Comparison of ENCODE assay signal across 17 cellular contexts in genomic region chr19:48396010-48396870, GRCh38. TPM values are rescaled to one million over a fixed set of nuclear protein-coding genes. Genes with fewer than 3 reads are reported as not detected.
A peak's percentile ranks its signal among the peaks of the same experiment; 100 is the strongest.
DNase-seq lines count a peak whose midpoint lies in the region; ATAC-seq and TF ChIP-seq lines count a peak whose summit lies in the region.
"Had no signal": no experiment of that assay in that cellular context is flagged by ENCODE, and none has a peak within 500 bp of the region (broad histone marks: within the 10 kb centered on the region; RNA-seq: fewer than 3 reads in every experiment).

No MANE protein-coding gene starts in this region.

- no peak for DNase-seq in T-helper 2 cell treated with Interferon-gamma antibody and Interleukin-4, amounts not matched to agents 5 μg/mL and 100 μg/mL, for 36 hours (ENCODE audit: low spot score)
- DNase-seq in T-helper 2 cell, result no peak
- no peak for DNase-seq in SK-N-MC (ENCODE audit: low read depth, low spot score)
- DNase-seq in mesenchymal stem cell, result no peak
- DNase-seq in type B pancreatic cell (ENCODE audit: extremely low spot score, unreplicated experiment), result no peak
- DNase-seq in left ventricle myocardium superior, result no peak
- no peak for DNase-seq in heart right ventricle
- DNase-seq: ACHN; activated CD8-positive, alpha-beta T cell treated with anti-CD3 and anti-CD28 coated beads, Interleukin-2, amount 10 ng/mL, durations not matched to agents 7 days and 5 days; CD8-positive, alpha-beta memory T cell; central memory CD4-positive, alpha-beta T cell; NCI-H1930; NCI-H526 treated with DMSO at 0.1 percent for 48 hours; stimulated activated naive CD4-positive, alpha-beta T cell treated with Interleukin-2 at 50 U/mL for 16 hours; upper lobe of left lung had no signal

- intact Hi-C loops in left ventricle myocardium superior (cut with micrococcal nuclease), result no loop called here
- intact Hi-C loops in heart right ventricle (cut with DNase I), result no loop called here

- H3K27me3 Mint-ChIP-seq in T-helper 2 cell treated with Interferon-gamma antibody and Interleukin-4, amounts not matched to agents 5 μg/mL and 100 μg/mL, for 36 hours (ENCODE audit: low read depth), result peaks cover 59% of the 10 kb centered on the region
- H3K27me3 Mint-ChIP-seq in type B pancreatic cell, result peaks cover 58% of the 10 kb centered on the region

- H3K79me1 ChIP-seq in mesenchymal stem cell (replicated peaks; ENCODE audit: low read length, poor library complexity, severe bottlenecking), result peaks cover 3% of the 10 kb centered on the region

- H2BK120ac ChIP-seq in mesenchymal stem cell (ENCODE audit: low read depth, low read length), result no peak overlapping the region

- ATAC-seq in left ventricle myocardium superior, result no peak
- no peak for ATAC-seq in activated CD4-positive, CD25-positive, alpha-beta regulatory T cell treated with anti-CD3 and anti-CD28 coated beads, Interleukin-2, amount 50 U/mL, for 24 hours
- no peak for ATAC-seq in heart right ventricle
- ATAC-seq: activated CD8-positive, alpha-beta T cell treated with anti-CD3 and anti-CD28 coated beads, Interleukin-2, amount 10 ng/mL, durations not matched to agents 7 days and 5 days had no signal

- H4K91ac ChIP-seq in mesenchymal stem cell (ENCODE audit: low read length), result no peak overlapping the region

- 77% methylated on average over 24 of the region's 24 CpGs for WGBS in mesenchymal stem cell
- WGBS in heart right ventricle, 2 donors, result 45 to 53% methylated on average over 24 of the region's 24 CpGs

- no peak overlapping the region for H2AFZ ChIP-seq in mesenchymal stem cell (ENCODE audit: low read depth, low read length)

- TF ChIP-seq CTCF in type B pancreatic cell (conservative IDR thresholded peaks at IDR 0.05) (no peak), heart right ventricle (IDR thresholded peaks at IDR 0.05) (no peak)

- peak overlapping the region; percentile 16 to 56 for H2BK12ac ChIP-seq in mesenchymal stem cell (ENCODE audit: low read length in 2 of 2)

- H3K4me3 Mint-ChIP-seq in T-helper 2 cell treated with Interferon-gamma antibody and Interleukin-4, amounts not matched to agents 5 μg/mL and 100 μg/mL, for 36 hours, result peak overlapping the region; percentile 27
- H3K4me3 Mint-ChIP-seq in type B pancreatic cell, result peak overlapping the region; percentile 45
- H3K4me3 Mint-ChIP-seq: activated CD8-positive, alpha-beta T cell treated with anti-CD3 and anti-CD28 coated beads, Interleukin-2, amount 10 ng/mL, durations not matched to agents 7 days and 5 days had no signal

- no peaks in the 10 kb centered on the region for H3K9me3 Mint-ChIP-seq in T-helper 2 cell treated with Interferon-gamma antibody and Interleukin-4, amounts not matched to agents 5 μg/mL and 100 μg/mL, for 36 hours
- H3K9me3 Mint-ChIP-seq in type B pancreatic cell, result no peaks in the 10 kb centered on the region

- no peaks in the 10 kb centered on the region for H3K36me3 ChIP-seq in SK-N-MC (ENCODE audit: insufficient read depth, low read length)
- H3K36me3 ChIP-seq in mesenchymal stem cell (ENCODE audit: control insufficient read depth in 1 of 2, insufficient read depth in 2 of 2, low read depth in 1 of 2, low read length in 2 of 2), result no peaks in the 10 kb centered on the region
- H3K36me3 ChIP-seq in heart right ventricle, result no peaks in the 10 kb centered on the region
- H3K36me3 ChIP-seq: upper lobe of left lung had no signal

- H3K4me3 ChIP-seq in SK-N-MC (peak overlapping the region; percentile 66; the same call in 1 of the 2 replicates), mesenchymal stem cell (ENCODE audit: insufficient read depth in 1 of 2, low read depth in 1 of 2, low read length in 2 of 2) (peak overlapping the region in 1 of 2 experiments; percentile 41), heart right ventricle (no peak overlapping the region)
- H3K4me3 ChIP-seq: upper lobe of left lung had no signal

- H3K27ac ChIP-seq in SK-N-MC (no peak overlapping the region), mesenchymal stem cell (ENCODE audit: low read length, poor library complexity, severe bottlenecking) (no peak overlapping the region), heart right ventricle (no peak overlapping the region)
- H3K27ac ChIP-seq: upper lobe of left lung had no signal

- peaks cover 22% of the 10 kb centered on the region for H3K4me1 Mint-ChIP-seq in T-helper 2 cell treated with Interferon-gamma antibody and Interleukin-4, amounts not matched to agents 5 μg/mL and 100 μg/mL, for 36 hours (ENCODE audit: low read depth)
- H3K4me1 Mint-ChIP-seq in type B pancreatic cell (ENCODE audit: unreplicated experiment), result peaks cover 20% of the 10 kb centered on the region

- H3K9me3 ChIP-seq in SK-N-MC (ENCODE audit: low read depth, low read length) (no peaks in the 10 kb centered on the region), mesenchymal stem cell (ENCODE audit: control insufficient read depth, low read length) (no peaks in the 10 kb centered on the region), heart right ventricle (no peaks in the 10 kb centered on the region)
- H3K9me3 ChIP-seq: upper lobe of left lung had no signal

- H3K9ac ChIP-seq in SK-N-MC (ENCODE audit: insufficient read length) (no peak overlapping the region), mesenchymal stem cell (ENCODE audit: low read length) (peak overlapping the region; percentile 92)

- H3K14ac ChIP-seq in mesenchymal stem cell (ENCODE audit: low read length in 2 of 2), result no peak overlapping the region

- H3K18ac ChIP-seq in mesenchymal stem cell (ENCODE audit: low read depth in 1 of 2, low read length in 2 of 2), result peak overlapping the region in 1 of 2 experiments; percentile 11

- H3K27ac Mint-ChIP-seq in T-helper 2 cell treated with Interferon-gamma antibody and Interleukin-4, amounts not matched to agents 5 μg/mL and 100 μg/mL, for 36 hours, result no peak overlapping the region
- H3K27ac Mint-ChIP-seq in type B pancreatic cell, result peak overlapping the region; percentile 18
- H3K27ac Mint-ChIP-seq: activated CD8-positive, alpha-beta T cell treated with anti-CD3 and anti-CD28 coated beads, Interleukin-2, amount 10 ng/mL, durations not matched to agents 7 days and 5 days had no signal

- H3K27me3 ChIP-seq in mesenchymal stem cell (ENCODE audit: control insufficient read depth in 1 of 2, insufficient read depth in 1 of 2, low read length in 2 of 2), result peaks cover 33 to 34% of the 10 kb centered on the region in 2 experiments
- H3K27me3 ChIP-seq in heart right ventricle, result peaks cover 25 to 70% (median 59%) of the 10 kb centered on the region in 7 donors

- no peak overlapping the region for H2BK5ac ChIP-seq in mesenchymal stem cell (ENCODE audit: low read depth, low read length, poor library complexity, severe bottlenecking)

- no peak overlapping the region for H3K23ac ChIP-seq in mesenchymal stem cell (ENCODE audit: low read length in 2 of 2)

- no peak overlapping the region for H3K4me2 ChIP-seq in mesenchymal stem cell (ENCODE audit: low read length, poor library complexity, severe bottlenecking)

- no peak overlapping the region for H2AK5ac ChIP-seq in mesenchymal stem cell (ENCODE audit: low read length, severe bottlenecking)

- H3K4ac ChIP-seq in mesenchymal stem cell (ENCODE audit: low read depth in 1 of 2, low read length in 2 of 2), result peak overlapping the region in 1 of 2 experiments; percentile 28

- H4K8ac ChIP-seq in mesenchymal stem cell (ENCODE audit: low read length), result peak overlapping the region; percentile 13

- H3K4me1 ChIP-seq in mesenchymal stem cell (ENCODE audit: control insufficient read depth, insufficient read depth, low read depth, low read length) (peaks cover 37% of the 10 kb centered on the region), heart right ventricle (peaks cover 0 to 42% (median 19%) of the 10 kb centered on the region in 9 donors)

- H2BK15ac ChIP-seq in mesenchymal stem cell (ENCODE audit: low read depth, poor library complexity, severe bottlenecking), result peak overlapping the region; percentile 12

- H3K36me3 Mint-ChIP-seq in T-helper 2 cell treated with Interferon-gamma antibody and Interleukin-4, amounts not matched to agents 5 μg/mL and 100 μg/mL, for 36 hours (ENCODE audit: low read depth), result no peaks in the 10 kb centered on the region
- peaks cover 4% of the 10 kb centered on the region for H3K36me3 Mint-ChIP-seq in type B pancreatic cell
- H3K36me3 Mint-ChIP-seq: CD8-positive, alpha-beta memory T cell had no signal

RNA-seq across cellular contexts. Expression of gene GRIN2D, which starts 2.8 kb away (rescaled TPM):
- polyA plus RNA-seq in mesenchymal stem cell (2013, experiment 1 of 2), result 3.2 TPM
- polyA plus RNA-seq in mesenchymal stem cell (2013, experiment 2 of 2), result 2.7 TPM
- total RNA-seq in type B pancreatic cell (ENCODE audit: low replicate concordance) (0.45 and 0.58 TPM in 2 replicates), left ventricle myocardium superior (0.17 TPM), heart right ventricle (1 to 10 TPM in 1 of 10 donors, under 1 TPM in 9; 0.04 to 1.0 (median 0.19) TPM)
- polyA plus RNA-seq in heart right ventricle, result under 1 TPM; 0.22 to 0.23 TPM

RNA-seq across cellular contexts. Expression of gene KDELR1, which starts 4.9 kb away (rescaled TPM):
- polyA plus RNA-seq in mesenchymal stem cell (2013, experiment 1 of 2), result 602 TPM
- polyA plus RNA-seq in mesenchymal stem cell (2013, experiment 2 of 2), result 596 TPM
- 227 and 245 TPM in 2 replicates for total RNA-seq in type B pancreatic cell (ENCODE audit: low replicate concordance)
- 79.4 TPM for total RNA-seq in left ventricle myocardium superior
- 10 to 100 TPM; 63.2 to 95.2 (median 73.2) TPM for total RNA-seq in heart right ventricle
- 10 to 100 TPM; 55.1 to 96.0 TPM for polyA plus RNA-seq in heart right ventricle

RNA-seq across cellular contexts. Expression of gene SYNGR4, which starts 32.1 kb away (rescaled TPM):
- not detected for polyA plus RNA-seq in mesenchymal stem cell (2013, experiment 1 of 2)
- polyA plus RNA-seq in mesenchymal stem cell (2013, experiment 2 of 2), result not detected
- total RNA-seq in type B pancreatic cell (ENCODE audit: low replicate concordance) (not detected in 2 replicates), left ventricle myocardium superior (not detected), heart right ventricle (not detected)
- not detected for polyA plus RNA-seq in heart right ventricle
- total RNA-seq: activated CD8-positive, alpha-beta T cell treated with anti-CD3 and anti-CD28 coated beads, Interleukin-2, amount 10 ng/mL, durations not matched to agents 7 days and 5 days; CD8-positive, alpha-beta memory T cell; mononuclear cell; upper lobe of left lung had no signal
- polyA plus RNA-seq: CD8-positive, alpha-beta memory T cell had no signal

RNA-seq across cellular contexts. Expression of gene TMEM143, which starts 32.5 kb away (rescaled TPM):
- polyA plus RNA-seq in mesenchymal stem cell (2013, experiment 1 of 2), result 3.7 TPM
- 3.8 TPM for polyA plus RNA-seq in mesenchymal stem cell (2013, experiment 2 of 2)
- total RNA-seq in type B pancreatic cell (ENCODE audit: low replicate concordance) (8.6 and 12.8 TPM in 2 replicates), left ventricle myocardium superior (110 TPM), heart right ventricle (100 to 1,000 TPM in 1 of 10 donors, 10 to 100 TPM in 9; 51.8 to 110 (median 89.5) TPM)
- polyA plus RNA-seq in heart right ventricle, result 10 to 100 TPM in 1 of 2 donors, 1 to 10 TPM in 1; 9.7 to 48.1 TPM

RNA-seq across cellular contexts. Expression of gene GRWD1, which starts 49.5 kb away (rescaled TPM):
- polyA plus RNA-seq in mesenchymal stem cell (2013, experiment 1 of 2), result 10.0 TPM
- polyA plus RNA-seq in mesenchymal stem cell (2013, experiment 2 of 2), result 9.0 TPM
- total RNA-seq in type B pancreatic cell (ENCODE audit: low replicate concordance) (37.2 and 44.0 TPM in 2 replicates), left ventricle myocardium superior (15.7 TPM), heart right ventricle (10 to 100 TPM; 13.2 to 26.2 (median 17.0) TPM)
- 10 to 100 TPM in 1 of 2 donors, 1 to 10 TPM in 1; 5.6 to 22.8 TPM for polyA plus RNA-seq in heart right ventricle
